11 cellular contexts compared by ENCODE assay signal in the genomic region with DNA sequence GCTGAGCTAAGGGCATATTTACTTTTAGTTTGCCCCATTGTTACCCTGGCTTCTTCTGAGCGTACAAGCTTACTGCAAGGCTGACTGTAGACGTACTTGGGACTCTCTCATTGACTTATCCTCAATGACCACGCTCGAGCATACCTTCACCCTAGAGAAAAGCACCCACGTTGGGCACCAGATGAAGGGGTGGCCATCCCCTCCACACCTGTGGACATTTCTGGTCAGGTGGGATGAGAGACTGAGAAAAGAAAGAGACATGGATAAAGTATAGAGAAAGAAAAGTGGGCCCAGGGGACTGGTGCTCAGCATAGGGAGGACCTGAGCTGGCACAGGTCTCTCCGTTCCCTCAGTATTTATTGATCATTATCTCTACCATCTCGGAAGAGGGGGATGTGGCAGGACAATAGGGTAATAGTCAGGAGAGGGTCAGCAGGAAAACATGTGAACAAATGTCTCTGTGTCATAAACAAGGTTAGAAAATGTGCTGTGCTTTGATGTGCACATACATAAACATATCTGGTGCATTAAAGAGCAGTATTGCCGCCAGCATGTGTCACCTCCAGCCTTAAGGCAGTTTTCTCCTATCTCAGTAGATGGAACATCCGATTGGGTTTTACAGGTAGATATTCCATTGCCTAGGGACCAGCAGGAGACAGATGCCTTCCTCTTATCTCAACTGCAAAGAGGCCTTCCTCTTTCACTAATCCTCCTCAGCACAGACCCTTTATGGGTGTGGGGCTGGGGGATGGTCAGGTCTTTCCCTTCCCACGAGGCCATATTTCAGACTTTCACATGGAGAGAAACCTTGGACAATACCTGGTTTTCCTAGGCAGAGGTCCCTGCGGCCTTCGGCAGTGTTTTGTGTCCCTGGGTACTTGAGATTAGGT. TPM values are rescaled to one million over a fixed set of nuclear protein-coding genes. Genes with fewer than 3 reads are reported as not detected.
"Had no signal": no experiment of that assay in that cellular context is flagged by ENCODE, and none has a peak within 500 bp of the region (broad histone marks: within the 10 kb centered on the region; RNA-seq: fewer than 3 reads in every experiment).

No MANE protein-coding gene starts in this region.

RNA-seq across cellular contexts. Expression of a gene that starts 5.6 kb away (rescaled TPM):
- total RNA-seq: activated B cell treated with CpG ODN at 0.5 μM for 24 hours; activated CD4-positive, alpha-beta memory T cell treated with anti-CD3 and anti-CD28 coated beads for 36 hours; activated CD4-positive, alpha-beta T cell treated with anti-CD3 and anti-CD28 coated beads, Interleukin-2, amount 10 ng/mL, durations not matched to agents 7 days and 5 days; activated naive CD4-positive, alpha-beta T cell treated with anti-CD3 and anti-CD28 coated beads, Interleukin-2, amount 50 U/mL, for 72 hours; activated T-cell treated with anti-CD3 and anti-CD28 coated beads, Interleukin-2, amount 50 U/mL, for 4 hours; ascending aorta; body of pancreas; bronchial epithelial cell; LHCN-M2; SJSA1; T-helper 1 cell treated with Interleukin-12 subunit alpha and Interleukin-12 subunit beta and Interleukin-4 antibody, amounts not matched to agents 30 ng/mL and 1 ng/mL, for 36 hours had no signal

RNA-seq across cellular contexts. Expression of a gene that starts 56.3 kb away (rescaled TPM):
- total RNA-seq: activated B cell treated with CpG ODN at 0.5 μM for 24 hours; activated CD4-positive, alpha-beta memory T cell treated with anti-CD3 and anti-CD28 coated beads for 36 hours; activated CD4-positive, alpha-beta T cell treated with anti-CD3 and anti-CD28 coated beads, Interleukin-2, amount 10 ng/mL, durations not matched to agents 7 days and 5 days; activated naive CD4-positive, alpha-beta T cell treated with anti-CD3 and anti-CD28 coated beads, Interleukin-2, amount 50 U/mL, for 72 hours; activated T-cell treated with anti-CD3 and anti-CD28 coated beads, Interleukin-2, amount 50 U/mL, for 4 hours; ascending aorta; body of pancreas; bronchial epithelial cell; LHCN-M2; SJSA1; T-helper 1 cell treated with Interleukin-12 subunit alpha and Interleukin-12 subunit beta and Interleukin-4 antibody, amounts not matched to agents 30 ng/mL and 1 ng/mL, for 36 hours had no signal

RNA-seq across cellular contexts. Expression of a gene that starts 56.7 kb away (rescaled TPM):
- total RNA-seq: activated B cell treated with CpG ODN at 0.5 μM for 24 hours had no signal
